Comparison of ENCODE assay signal across 8 cellular contexts in genomic region chr2:210002158-210003157, GRCh38. TPM values are rescaled to one million over a fixed set of nuclear protein-coding genes. Genes with fewer than 3 reads are reported as not detected.
DNase-seq lines count a peak whose midpoint lies in the region; ATAC-seq, FAIRE-seq and TF ChIP-seq lines count a peak whose summit lies in the region.

RPE (plus strand) TSS chr2:210002638; CDS start chr2:210002662, 24 bp downstream.

- TF ChIP-seq POLR2A in GM12892 (IDR thresholded peaks at IDR 0.05; ENCODE audit: low read depth, low read length) (peak; percentile 81), adrenal gland (IDR thresholded peaks at IDR 0.05) (peak in 1 of 2 donors; percentile 81), heart left ventricle (IDR thresholded peaks at IDR 0.05) (peak in 1 of 2 donors; percentile 56)

- DNase-seq in GM12892 (ENCODE audit: insufficient read length) (peak; percentile 73), NCI-H146 (lab: John Stamatoyannopoulos, UW) (peak; percentile 89), T-helper 1 cell (peak; percentile 93 to 97 (median 96)), adrenal gland (peak; percentile 96 to 98 (median 97)), heart left ventricle (peak; percentile 96 to 98 (median 97)), pons (ENCODE audit: low spot score) (peak; percentile 93), type B pancreatic cell (ENCODE audit: extremely low spot score, unreplicated experiment) (peak; percentile 94)

- H3K9me3 ChIP-seq in adrenal gland (replicated peaks in 1 of 3), result no peaks in the 10 kb centered on the region
- no peaks in the 10 kb centered on the region for H3K9me3 ChIP-seq in heart left ventricle

- H3K4me1 Mint-ChIP-seq in type B pancreatic cell (ENCODE audit: unreplicated experiment), result peaks cover 25% of the 10 kb centered on the region

- ATAC-seq in HG02852 (IDR thresholded peaks at IDR 0.05; ENCODE audit: unreplicated experiment) (peak; percentile 99), heart left ventricle (peak; percentile 100)

- peaks cover 23 to 44% of the 10 kb centered on the region in 2 donors for H3K4me1 ChIP-seq in adrenal gland (replicated peaks in 1 of 2)
- peaks cover 8 to 50% (median 31%) of the 10 kb centered on the region in 12 donors for H3K4me1 ChIP-seq in heart left ventricle

- H3K27ac Mint-ChIP-seq in type B pancreatic cell, result peak within 1 kb of the TSS; percentile 88

- H3K4me3 ChIP-seq in adrenal gland (peak within 1 kb of the TSS; percentile 63 to 95 (median 79)), heart left ventricle (peak within 1 kb of the TSS; percentile 81 to 98 (median 92))

- no peaks in the 10 kb centered on the region for H3K9me3 Mint-ChIP-seq in type B pancreatic cell

- TF ChIP-seq CTCF in adrenal gland (IDR thresholded peaks at IDR 0.05) (no peak), heart left ventricle (IDR thresholded peaks at IDR 0.05) (no peak), type B pancreatic cell (conservative IDR thresholded peaks at IDR 0.05) (peak; percentile 8)

- no peaks in the 10 kb centered on the region for H3K27me3 ChIP-seq in adrenal gland
- H3K27me3 ChIP-seq in heart left ventricle, result no peaks in the 10 kb centered on the region

- H3K27me3 Mint-ChIP-seq in type B pancreatic cell, result no peaks in the 10 kb centered on the region

- H3K36me3 Mint-ChIP-seq in type B pancreatic cell, result no peaks in the 10 kb centered on the region

- FAIRE-seq in GM12892 (lab: Jason Lieb, UNC), result peak; percentile 99

- H3K4me3 Mint-ChIP-seq in type B pancreatic cell, result peak within 1 kb of the TSS; percentile 91

- WGBS in adrenal gland, 4 donors, result 0 to 1% (median 0%) methylated on average over 19 to 58 of the region's 58 CpGs
- 0 to 1% (median 1%) methylated on average over 41 to 58 of the region's 58 CpGs for WGBS in heart left ventricle, 4 donors

- H3K27ac ChIP-seq in adrenal gland (peak within 1 kb of the TSS; percentile 23 to 79 (median 68)), heart left ventricle (peak within 1 kb of the TSS; percentile 35 to 93 (median 85))

- H3K36me3 ChIP-seq in adrenal gland (replicated peaks in 1 of 2) (no peaks in the 10 kb centered on the region), heart left ventricle (peaks cover 0 to 9% (median 0%) of the 10 kb centered on the region in 9 donors)

- intact Hi-C loops in adrenal gland (cut with DNase I), result no loop called here
- intact Hi-C loops in heart left ventricle (cut with DNase I), result loop anchor here in 8 of 10 donors (1.0 to 5.0 kb wide), 5 partner anchors 168 to 175 kb away; partner anchors contain the start of gene KANSL1L (in 6 of the 8)

RNA-seq across cellular contexts. Expression of gene RPE, which starts in this region (rescaled TPM):
- 32.0 TPM for polyA plus RNA-seq in GM12892 (2012; ENCODE audit: missing spikeins)
- total RNA-seq in adrenal gland (100 to 1,000 TPM in 1 of 8 donors, 10 to 100 TPM in 7; 52.0 to 221 (median 67.1) TPM), heart left ventricle (10 to 100 TPM; 10.7 to 29.8 (median 17.0) TPM), type B pancreatic cell (ENCODE audit: low replicate concordance) (48.5 and 53.7 TPM in 2 replicates)
- polyA plus RNA-seq in adrenal gland (10 to 100 TPM; 12.6 to 77.9 (median 16.3) TPM), heart left ventricle (10 to 100 TPM in 1 of 2 donors, 1 to 10 TPM in 1; 5.8 to 19.0 TPM)

Comparison
In these comparisons a context has a peak if more than half of its experiments do, and no peak if none do; other contexts are left out.
1. Peak in every context shown above with its lines: DNase-seq, ATAC-seq, H3K4me3 ChIP-seq and H3K27ac ChIP-seq.
2. intact Hi-C loops: an anchor here in heart left ventricle (1.0 to 5.0 kb wide); none called in adrenal gland.